In genomic region chr6:13814176-13814937, GRCh38 we compare ENCODE assay signal across 8 cellular contexts. TPM values are rescaled to one million over a fixed set of nuclear protein-coding genes. Genes with fewer than 3 reads are reported as not detected.
DNase-seq lines count a peak whose midpoint lies in the region; ATAC-seq and TF ChIP-seq lines count a peak whose summit lies in the region.

Gene MCUR1 (minus strand): TSS chr6:13814557. CDS start chr6:13814429, 128 bp downstream.

- peak; percentile 89 for DNase-seq in KBM-7
- peak; percentile 83 for DNase-seq in RKO (ENCODE audit: low spot score)
- DNase-seq in activated T-helper 1 cell treated with anti-CD3 and anti-CD28 coated beads, Interleukin-2, amount 50 U/mL, for 16 hours (ENCODE audit: low read depth in 1 of 2, low spot score in 1 of 2), result peak; percentile 55 to 71
- peak; percentile 74 for DNase-seq in fibroblast of mammary gland (ENCODE audit: low read depth)
- peak; percentile 68 to 86 (median 75) for DNase-seq in naive thymus-derived CD8-positive, alpha-beta T cell
- peak; percentile 85 for DNase-seq in stimulated activated naive B cell treated with anti-CD40 and anti-IgM and Interleukin-4, amounts not matched to agents 10 μg/mL and 1 μg/mL and 100 μg/mL, for 72 hours

- no peaks in the 10 kb centered on the region for H3K36me3 Mint-ChIP-seq in naive thymus-derived CD8-positive, alpha-beta T cell
- H3K36me3 Mint-ChIP-seq in stimulated activated naive B cell treated with anti-CD40 and anti-IgM and Interleukin-4, amounts not matched to agents 10 μg/mL and 1 μg/mL and 100 μg/mL, for 72 hours, result peaks cover 2 to 4% of the 10 kb centered on the region in 2 donors

- H3F3A ChIP-seq in DOHH2 (ENCODE audit: control insufficient read depth, insufficient read depth), result peaks cover 6% of the 10 kb centered on the region

- peak within 1 kb of the TSS; percentile 98 for H3K4me3 ChIP-seq in DOHH2 (ENCODE audit: low read length)
- peak within 1 kb of the TSS; percentile 69 for H3K4me3 ChIP-seq in fibroblast of mammary gland (ENCODE audit: control insufficient read depth, low read depth, low read length)

- H3K27ac ChIP-seq in DOHH2 (ENCODE audit: low read depth, low read length), result peak within 1 kb of the TSS; percentile 83

- peak within 1 kb of the TSS in 9 of 10 donors; percentile 82 to 91 (median 90) for H3K27ac Mint-ChIP-seq in naive thymus-derived CD8-positive, alpha-beta T cell
- H3K27ac Mint-ChIP-seq in stimulated activated naive B cell treated with anti-CD40 and anti-IgM and Interleukin-4, amounts not matched to agents 10 μg/mL and 1 μg/mL and 100 μg/mL, for 72 hours, result peak within 1 kb of the TSS; percentile 93

- ATAC-seq in GM21717 (IDR thresholded peaks at IDR 0.05; ENCODE audit: unreplicated experiment), result peak; percentile 81
- ATAC-seq in naive thymus-derived CD8-positive, alpha-beta T cell, result peak; percentile 85 to 89
- peak; percentile 87 for ATAC-seq in stimulated activated naive B cell treated with anti-CD40 and anti-IgM and Interleukin-4, amounts not matched to agents 10 μg/mL and 1 μg/mL and 100 μg/mL, for 72 hours (replicated peaks)

- H3K79me2 ChIP-seq in DOHH2 (ENCODE audit: control insufficient read depth, low read length), result peaks cover 45% of the 10 kb centered on the region

- POLR2A ChIA-PET in naive thymus-derived CD8-positive, alpha-beta T cell (lab: Charles Lee), result interaction anchor here (0.7 to 2.0 kb wide), 7 partner anchors 14 to 485 kb away, joined by 3 to 8 read pairs (median 3); partner anchors contain the start of genes NOL7, RANBP9, SIRT5 and TBC1D7

- H3K36me3 ChIP-seq in DOHH2 (ENCODE audit: control insufficient read depth, low read length), result peaks cover 19% of the 10 kb centered on the region

- in situ Hi-C loops in KBM-7 (cut with MboI; ENCODE audit: low pct_unique_long_range_greater_than_20kb, low sequenced_read_pairs), result no loop called here

- peaks cover 19% of the 10 kb centered on the region; the same call in 1 of the 2 replicates for H4K20me1 ChIP-seq in DOHH2 (ENCODE audit: control insufficient read depth, insufficient read depth, low read depth, low read length)

- no peaks in the 10 kb centered on the region for H3K9me3 ChIP-seq in DOHH2 (ENCODE audit: control insufficient read depth, insufficient read depth, low read length)

- H3K27me3 ChIP-seq in DOHH2 (ENCODE audit: control insufficient read depth, low read length), result no peaks in the 10 kb centered on the region

- H3K9me2 ChIP-seq in DOHH2 (replicated peaks; ENCODE audit: control insufficient read depth, low read length), result no peaks in the 10 kb centered on the region

- H3K4me1 Mint-ChIP-seq in naive thymus-derived CD8-positive, alpha-beta T cell, result peaks cover 23 to 36% (median 32%) of the 10 kb centered on the region in 4 donors
- H3K4me1 Mint-ChIP-seq in stimulated activated naive B cell treated with anti-CD40 and anti-IgM and Interleukin-4, amounts not matched to agents 10 μg/mL and 1 μg/mL and 100 μg/mL, for 72 hours, result peaks cover 30 to 48% of the 10 kb centered on the region in 2 donors

- H3K4me3 Mint-ChIP-seq in naive thymus-derived CD8-positive, alpha-beta T cell, result peak within 1 kb of the TSS; percentile 79 to 92 (median 88)
- peak within 1 kb of the TSS; percentile 89 to 94 for H3K4me3 Mint-ChIP-seq in stimulated activated naive B cell treated with anti-CD40 and anti-IgM and Interleukin-4, amounts not matched to agents 10 μg/mL and 1 μg/mL and 100 μg/mL, for 72 hours

- peak within 1 kb of the TSS; percentile 93 for H3K4me2 ChIP-seq in DOHH2 (ENCODE audit: low read length)

- no peaks in the 10 kb centered on the region for H3K27me3 Mint-ChIP-seq in naive thymus-derived CD8-positive, alpha-beta T cell
- no peaks in the 10 kb centered on the region for H3K27me3 Mint-ChIP-seq in stimulated activated naive B cell treated with anti-CD40 and anti-IgM and Interleukin-4, amounts not matched to agents 10 μg/mL and 1 μg/mL and 100 μg/mL, for 72 hours

- peaks cover 33% of the 10 kb centered on the region for H3K4me1 ChIP-seq in DOHH2 (ENCODE audit: control insufficient read depth, low read length)

- no peaks in the 10 kb centered on the region for H3K9me3 Mint-ChIP-seq in naive thymus-derived CD8-positive, alpha-beta T cell
- no peaks in the 10 kb centered on the region for H3K9me3 Mint-ChIP-seq in stimulated activated naive B cell treated with anti-CD40 and anti-IgM and Interleukin-4, amounts not matched to agents 10 μg/mL and 1 μg/mL and 100 μg/mL, for 72 hours

- TF ChIP-seq CTCF in DOHH2 (IDR thresholded peaks at IDR 0.05; ENCODE audit: low read depth, low read length, poor library complexity, severe bottlenecking) (peak; percentile 27), fibroblast of mammary gland (conservative IDR thresholded peaks at IDR 0.05; ENCODE audit: control insufficient read depth, insufficient read depth, low read depth, low read length) (no peak)

RNA-seq across cellular contexts. Expression of gene MCUR1, which starts in this region (rescaled TPM):
- 10 to 100 TPM in 1 of 2 experiments, 1 to 10 TPM in 1; 8.4 to 12.2 TPM for total RNA-seq in naive thymus-derived CD8-positive, alpha-beta T cell
- 1 to 10 TPM; 5.9 to 9.7 (median 6.6) TPM for polyA plus RNA-seq in naive thymus-derived CD8-positive, alpha-beta T cell

Comparison
In these comparisons a context has a peak if more than half of its experiments do, and no peak if none do; other contexts are left out.
1. Peak in every context shown above with its lines: DNase-seq, ATAC-seq, H3K4me3 ChIP-seq and H3K27ac ChIP-seq.